1 cellular context compared by ENCODE assay signal in genomic region chr16:11346700-11347319, GRCh38.
TF ChIP-seq lines count a peak whose summit lies in the region.

No MANE protein-coding gene starts in this region.

TF ChIP-seq in HepG2, 621 proteins besides CTCF, POLR2A, EP300 and RAD21 (continued from another document):
- TF ChIP-seq PBX3 (CRISPR knock-in tag; IDR thresholded peaks at IDR 0.05; ENCODE audit: borderline replicate concordance) (no peak), PRDM15 (CRISPR knock-in tag; IDR thresholded peaks at IDR 0.05) (0 out of 2 replicates have a peak, but pooled peaks have one; percentile 34), ZNF232 (CRISPR knock-in tag; IDR thresholded peaks at IDR 0.05; ENCODE audit: borderline replicate concordance) (0 out of 2 replicates have a peak, but pooled peaks have one; percentile 32), ZNF687 (CRISPR knock-in tag; IDR thresholded peaks at IDR 0.05) (peak; percentile 26), JUND (CRISPR knock-in tag; IDR thresholded peaks at IDR 0.05) (0 out of 2 replicates have a peak, but pooled peaks have one; percentile 35)
